Comparison of ENCODE assay signal across 12 cellular contexts in the genomic region with DNA sequence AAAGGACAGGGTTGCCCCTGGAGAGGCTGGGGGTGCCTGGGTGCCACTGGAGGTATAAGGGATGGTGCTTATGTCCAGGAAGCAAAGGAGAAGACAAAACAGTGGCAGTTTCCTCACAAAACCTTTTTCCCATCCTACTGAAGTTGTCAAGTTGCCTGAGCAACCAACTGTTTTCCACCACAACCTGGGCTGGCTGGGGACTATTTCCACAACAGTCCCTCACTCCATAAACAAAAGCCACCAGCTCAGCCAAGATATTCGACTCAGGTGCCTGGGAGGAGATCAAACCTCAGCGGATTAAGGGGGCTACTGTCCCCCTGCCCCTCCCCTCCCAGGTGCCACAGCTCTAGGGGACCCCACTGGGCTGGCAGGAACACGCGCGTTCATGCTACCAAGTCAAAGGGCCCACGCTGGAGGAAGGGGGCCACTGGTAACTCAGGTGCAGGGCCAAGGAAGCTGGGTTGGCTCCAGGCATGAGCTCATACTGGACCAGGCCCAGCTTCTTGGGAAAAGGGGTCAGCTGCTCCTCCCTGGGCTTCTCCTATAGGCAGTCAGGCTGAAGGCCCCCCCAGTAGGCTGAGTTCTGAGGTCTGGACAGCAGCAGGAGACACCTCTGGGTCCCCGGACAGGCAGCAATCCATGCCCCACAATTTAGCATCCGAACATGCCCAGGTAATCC. TPM values are rescaled to one million over a fixed set of nuclear protein-coding genes. Genes with fewer than 3 reads are reported as not detected.
DNase-seq lines count a peak whose midpoint lies in the region; ATAC-seq and TF ChIP-seq lines count a peak whose summit lies in the region.
"Had no signal": no experiment of that assay in that cellular context is flagged by ENCODE, and none has a peak within 500 bp of the region (broad histone marks: within the 10 kb centered on the region; RNA-seq: fewer than 3 reads in every experiment).

No MANE protein-coding gene starts in this region.

- H3K27ac ChIP-seq in HEK293 (ENCODE audit: extremely low read depth, low read depth, low read length) (no peak overlapping the region), adrenal gland (peak overlapping the region; percentile 93 to 99 (median 99)), skeletal muscle tissue (ENCODE audit: low read depth, low read length) (peak overlapping the region; percentile 97)

- 79 to 89% (median 83%) methylated on average over 4 to 8 of the region's 8 CpGs for WGBS in adrenal gland, 4 donors

- peak; percentile 18 for ATAC-seq in left ventricle myocardium superior
- ATAC-seq in stimulated activated naive CD8-positive, alpha-beta T cell treated with anti-CD3 and anti-CD28 coated beads, Interleukin-15, Interleukin-2, amounts not matched to agents 100 U/mL and 50 U/mL, for 24 hours, result no peak

- no peak for TF ChIP-seq CTCF in HEK293 (tag by site-specific recombination; IDR thresholded peaks at IDR 0.05)
- TF ChIP-seq CTCF in adrenal gland (IDR thresholded peaks at IDR 0.05), result no peak

- no peaks in the 10 kb centered on the region for H3K27me3 ChIP-seq in adrenal gland
- H3K27me3 ChIP-seq in skeletal muscle tissue (ENCODE audit: control insufficient read depth in 3 of 3, insufficient read depth in 3 of 3, low read length in 3 of 3), result no peaks in the 10 kb centered on the region

- DNase-seq in adrenal gland (no peak), left ventricle myocardium superior (peak; percentile 80), GDM1 (lab: John Stamatoyannopoulos, UW) (no peak)
- no peak for DNase-seq in stimulated activated naive CD8-positive, alpha-beta T cell treated with anti-CD3 and anti-CD28 coated beads, Interleukin-15, Interleukin-2, amounts not matched to agents 100 U/mL and 50 U/mL, for 24 hours
- DNase-seq in activated T-helper 1 cell treated with anti-CD3 and anti-CD28 coated beads, Interleukin-12 subunit alpha, Interleukin-12 subunit beta, Interleukin-2, Interleukin-4 antibody, amounts not matched to agents 30 ng/mL and 10 ng/mL and 1 ng/mL, durations not matched to agents 14 hours and 24 hours and 36 hours (ENCODE audit: low spot score), result no peak
- DNase-seq in activated naive CD4-positive, alpha-beta T cell treated with anti-CD3 and anti-CD28 coated beads for 36 hours, result no peak
- DNase-seq: activated naive CD8-positive, alpha-beta T cell treated with anti-CD3 and anti-CD28 coated beads, Interleukin-2, amount 10 ng/mL, durations not matched to agents 7 days and 5 days; CD4-positive, alpha-beta T cell; NCI-H187; T-helper 9 cell had no signal

- H3K9me3 Mint-ChIP-seq in activated T-helper 1 cell treated with anti-CD3 and anti-CD28 coated beads, Interleukin-12 subunit alpha, Interleukin-12 subunit beta, Interleukin-2, Interleukin-4 antibody, amounts not matched to agents 30 ng/mL and 10 ng/mL and 1 ng/mL, durations not matched to agents 14 hours and 24 hours and 36 hours, result no peaks in the 10 kb centered on the region
- H3K9me3 Mint-ChIP-seq in activated naive CD4-positive, alpha-beta T cell treated with anti-CD3 and anti-CD28 coated beads for 36 hours, result no peaks in the 10 kb centered on the region
- H3K9me3 Mint-ChIP-seq: activated naive CD8-positive, alpha-beta T cell treated with anti-CD3 and anti-CD28 coated beads, Interleukin-2, amount 10 ng/mL, durations not matched to agents 7 days and 5 days; CD4-positive, alpha-beta T cell had no signal

- no peaks in the 10 kb centered on the region for H3K36me3 ChIP-seq in HEK293 (ENCODE audit: control insufficient read depth in 2 of 2, insufficient read depth in 1 of 2, low read length in 2 of 2)
- H3K36me3 ChIP-seq in adrenal gland (replicated peaks in 1 of 2), result no peaks in the 10 kb centered on the region
- H3K36me3 ChIP-seq in skeletal muscle tissue (ENCODE audit: control insufficient read depth in 3 of 3, insufficient read depth in 3 of 3, low read length in 3 of 3), result no peaks in the 10 kb centered on the region

- POLR2A ChIA-PET in HEK293 (lab: Yijun Ruan, JAX), result no interaction called here

- CTCF ChIA-PET in HEK293 (lab: Yijun Ruan, JAX), result interaction anchor here (0.6 to 1.2 kb wide), 4 partner anchors 8 to 104 kb away, joined by 3 to 4 read pairs (median 3); no protein-coding TSS in a partner anchor
- CTCF ChIA-PET in activated naive CD4-positive, alpha-beta T cell treated with anti-CD3 and anti-CD28 coated beads for 36 hours (lab: Charles Lee), result no interaction called here

- H3K4me3 ChIP-seq in HEK293 (ENCODE audit: low read depth, low read length) (no peak overlapping the region), adrenal gland (no peak overlapping the region), skeletal muscle tissue (ENCODE audit: low read length in 3 of 3) (peak overlapping the region; percentile 2 to 46 (median 37))

- H3K4me1 Mint-ChIP-seq in activated T-helper 1 cell treated with anti-CD3 and anti-CD28 coated beads, Interleukin-12 subunit alpha, Interleukin-12 subunit beta, Interleukin-2, Interleukin-4 antibody, amounts not matched to agents 30 ng/mL and 10 ng/mL and 1 ng/mL, durations not matched to agents 14 hours and 24 hours and 36 hours (ENCODE audit: low read depth), result no peaks in the 10 kb centered on the region
- peaks cover 2% of the 10 kb centered on the region for H3K4me1 Mint-ChIP-seq in activated naive CD4-positive, alpha-beta T cell treated with anti-CD3 and anti-CD28 coated beads for 36 hours (ENCODE audit: low read depth)

- TF ChIP-seq POLR2A in adrenal gland (IDR thresholded peaks at IDR 0.05), result no peak

- peak overlapping the region; percentile 60 to 74 (median 74) for H3K9ac ChIP-seq in skeletal muscle tissue (ENCODE audit: low read depth in 1 of 3, low read length in 3 of 3)

- intact Hi-C loops in adrenal gland (cut with DNase I) (no loop called here), left ventricle myocardium superior (cut with micrococcal nuclease) (loop anchor here (10.0 kb wide), 2 partner anchors 59 to 99 kb away; partner anchors contain the start of gene CUEDC1)
- intact Hi-C loops in activated T-helper 1 cell treated with anti-CD3 and anti-CD28 coated beads, Interleukin-12 subunit alpha, Interleukin-12 subunit beta, Interleukin-2, Interleukin-4 antibody, amounts not matched to agents 30 ng/mL and 10 ng/mL and 1 ng/mL, durations not matched to agents 14 hours and 24 hours and 36 hours (cut with micrococcal nuclease), result loop anchor here (10.0 kb wide), 1 partner anchor 279 kb away; no protein-coding TSS in a partner anchor
- intact Hi-C loops in activated naive CD4-positive, alpha-beta T cell treated with anti-CD3 and anti-CD28 coated beads for 36 hours (cut with micrococcal nuclease), result no loop called here

- H3K27ac Mint-ChIP-seq in activated T-helper 1 cell treated with anti-CD3 and anti-CD28 coated beads, Interleukin-12 subunit alpha, Interleukin-12 subunit beta, Interleukin-2, Interleukin-4 antibody, amounts not matched to agents 30 ng/mL and 10 ng/mL and 1 ng/mL, durations not matched to agents 14 hours and 24 hours and 36 hours, result no peak overlapping the region
- H3K27ac Mint-ChIP-seq in activated naive CD4-positive, alpha-beta T cell treated with anti-CD3 and anti-CD28 coated beads for 36 hours, result no peak overlapping the region
- H3K27ac Mint-ChIP-seq: activated naive CD8-positive, alpha-beta T cell treated with anti-CD3 and anti-CD28 coated beads, Interleukin-2, amount 10 ng/mL, durations not matched to agents 7 days and 5 days; CD4-positive, alpha-beta T cell had no signal

- no peak overlapping the region for H3K4me3 Mint-ChIP-seq in activated T-helper 1 cell treated with anti-CD3 and anti-CD28 coated beads, Interleukin-12 subunit alpha, Interleukin-12 subunit beta, Interleukin-2, Interleukin-4 antibody, amounts not matched to agents 30 ng/mL and 10 ng/mL and 1 ng/mL, durations not matched to agents 14 hours and 24 hours and 36 hours
- H3K4me3 Mint-ChIP-seq in activated naive CD4-positive, alpha-beta T cell treated with anti-CD3 and anti-CD28 coated beads for 36 hours, result no peak overlapping the region
- H3K4me3 Mint-ChIP-seq: activated naive CD8-positive, alpha-beta T cell treated with anti-CD3 and anti-CD28 coated beads, Interleukin-2, amount 10 ng/mL, durations not matched to agents 7 days and 5 days; CD4-positive, alpha-beta T cell had no signal

- H3K9me3 ChIP-seq in HEK293 (ENCODE audit: control insufficient read depth, insufficient read depth, low read depth, low read length) (no peaks in the 10 kb centered on the region), adrenal gland (replicated peaks in 1 of 3) (no peaks in the 10 kb centered on the region), skeletal muscle tissue (ENCODE audit: control insufficient read depth in 3 of 3, low read length in 3 of 3) (no peaks in the 10 kb centered on the region)

- no peaks in the 10 kb centered on the region for H3K36me3 Mint-ChIP-seq in activated T-helper 1 cell treated with anti-CD3 and anti-CD28 coated beads, Interleukin-12 subunit alpha, Interleukin-12 subunit beta, Interleukin-2, Interleukin-4 antibody, amounts not matched to agents 30 ng/mL and 10 ng/mL and 1 ng/mL, durations not matched to agents 14 hours and 24 hours and 36 hours (ENCODE audit: low read depth)
- no peaks in the 10 kb centered on the region for H3K36me3 Mint-ChIP-seq in activated naive CD4-positive, alpha-beta T cell treated with anti-CD3 and anti-CD28 coated beads for 36 hours (ENCODE audit: low read depth)
- H3K36me3 Mint-ChIP-seq: activated naive CD8-positive, alpha-beta T cell treated with anti-CD3 and anti-CD28 coated beads, Interleukin-2, amount 10 ng/mL, durations not matched to agents 7 days and 5 days had no signal

- H3K4me1 ChIP-seq in HEK293 (ENCODE audit: control insufficient read depth, insufficient read depth, low read length) (peaks cover 6% of the 10 kb centered on the region), adrenal gland (replicated peaks in 1 of 2) (peaks cover 65 to 80% of the 10 kb centered on the region in 2 donors), skeletal muscle tissue (ENCODE audit: control insufficient read depth in 3 of 3, insufficient read depth in 3 of 3, low read length in 3 of 3) (peaks cover 82 to 91% (median 85%) of the 10 kb centered on the region in 3 donors)

- H3K27me3 Mint-ChIP-seq in activated T-helper 1 cell treated with anti-CD3 and anti-CD28 coated beads, Interleukin-12 subunit alpha, Interleukin-12 subunit beta, Interleukin-2, Interleukin-4 antibody, amounts not matched to agents 30 ng/mL and 10 ng/mL and 1 ng/mL, durations not matched to agents 14 hours and 24 hours and 36 hours (ENCODE audit: insufficient read depth), result peaks cover 6% of the 10 kb centered on the region
- no peaks in the 10 kb centered on the region for H3K27me3 Mint-ChIP-seq in activated naive CD4-positive, alpha-beta T cell treated with anti-CD3 and anti-CD28 coated beads for 36 hours (ENCODE audit: low read depth)

RNA-seq across cellular contexts. Expression of gene MRPS23, which starts 45.7 kb away (rescaled TPM):
- total RNA-seq in adrenal gland, result 10 to 100 TPM in 7 of 8 donors, 1 to 10 TPM in 1; 8.5 to 52.2 (median 36.6) TPM
- polyA plus RNA-seq in adrenal gland, result 10 to 100 TPM; 10.3 to 70.4 (median 10.8) TPM
- 86.3 TPM for total RNA-seq in left ventricle myocardium superior
- total RNA-seq in skeletal muscle tissue, result 10.4 TPM
- total RNA-seq in activated T-helper 1 cell treated with anti-CD3 and anti-CD28 coated beads, Interleukin-12 subunit alpha, Interleukin-12 subunit beta, Interleukin-2, Interleukin-4 antibody, amounts not matched to agents 30 ng/mL and 10 ng/mL and 1 ng/mL, durations not matched to agents 14 hours and 24 hours and 36 hours, result 79.6 and 87.0 TPM in 2 replicates
- 10 to 100 TPM; 57.5 to 59.1 TPM for total RNA-seq in activated naive CD4-positive, alpha-beta T cell treated with anti-CD3 and anti-CD28 coated beads for 36 hours

RNA-seq across cellular contexts. Expression of gene CUEDC1, which starts 59.7 kb away (rescaled TPM):
- 10 to 100 TPM; 23.9 to 47.3 (median 39.1) TPM for total RNA-seq in adrenal gland
- polyA plus RNA-seq in adrenal gland, result 10 to 100 TPM; 19.9 to 45.1 (median 40.1) TPM
- total RNA-seq in left ventricle myocardium superior, result 55.0 TPM
- 10.4 TPM for total RNA-seq in skeletal muscle tissue
- total RNA-seq in activated T-helper 1 cell treated with anti-CD3 and anti-CD28 coated beads, Interleukin-12 subunit alpha, Interleukin-12 subunit beta, Interleukin-2, Interleukin-4 antibody, amounts not matched to agents 30 ng/mL and 10 ng/mL and 1 ng/mL, durations not matched to agents 14 hours and 24 hours and 36 hours, result 0.37 TPM in 1 of 2 replicates, not detected in the other
- total RNA-seq in activated naive CD4-positive, alpha-beta T cell treated with anti-CD3 and anti-CD28 coated beads for 36 hours, result under 1 TPM; 0.47 to 0.69 TPM

Comparison
In these comparisons a context has a peak if more than half of its experiments do, and no peak if none do; other contexts are left out.
1. H3K4me3 ChIP-seq: peak in skeletal muscle tissue (3 of 3); none in HEK293 (single experiment) and adrenal gland (0 of 4).
2. intact Hi-C loops: an anchor here in left ventricle myocardium superior (10.0 kb wide) and activated T-helper 1 cell treated with anti-CD3 and anti-CD28 coated beads, Interleukin-12 subunit alpha, Interleukin-12 subunit beta, Interleukin-2, Interleukin-4 antibody, amounts not matched to agents 30 ng/mL and 10 ng/mL and 1 ng/mL, durations not matched to agents 14 hours and 24 hours and 36 hours (10.0 kb wide); none called in adrenal gland and activated naive CD4-positive, alpha-beta T cell treated with anti-CD3 and anti-CD28 coated beads for 36 hours.